8 cellular contexts compared by ENCODE assay signal in the genomic region with DNA sequence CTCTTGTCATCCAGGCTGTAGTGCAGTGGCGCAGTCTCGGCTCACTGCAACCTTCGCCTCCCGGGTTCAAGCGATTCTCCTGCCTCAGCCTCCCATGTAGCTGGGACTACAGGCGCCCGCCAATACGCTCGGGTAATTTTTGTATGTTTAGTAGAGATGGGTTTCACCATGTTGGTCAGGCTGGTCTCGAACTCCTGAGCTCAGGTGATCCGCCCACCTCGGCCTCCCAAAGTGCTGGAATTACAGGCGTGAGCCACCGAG. TPM values are rescaled to one million over a fixed set of nuclear protein-coding genes. Genes with fewer than 3 reads are reported as not detected.
DNase-seq lines count a peak whose midpoint lies in the region; ATAC-seq and TF ChIP-seq lines count a peak whose summit lies in the region.
"Not testable (repeated sequence)": the region's sequence is repeated elsewhere in the genome, so short reads cannot be mapped to it uniquely, and the experiment has no call there.

No MANE protein-coding gene starts in this region.

- not testable (repeated sequence) for H3K27me3 Mint-ChIP-seq in activated naive CD8-positive, alpha-beta T cell treated with anti-CD3 and anti-CD28 coated beads for 36 hours; effector memory CD8-positive, alpha-beta T cell; nephron progenitor cell (ENCODE audit: low read depth, poor library complexity); stimulated activated naive B cell treated with anti-CD40 and anti-IgM and Interleukin-4, amounts not matched to agents 10 μg/mL and 1 μg/mL and 100 μg/mL, for 72 hours

- H3K4me3 ChIP-seq in AG04449 (ENCODE audit: low read depth, low read length) (peak overlapping the region; percentile 64; the same call in 1 of the 2 replicates), HEK293 (ENCODE audit: low read depth, low read length) (peak overlapping the region; percentile 79; the same call in 1 of the 2 replicates), SJSA1 (peak overlapping the region; percentile 62; the same call in 1 of the 2 replicates), iPS-18c (ENCODE audit: insufficient read depth, low read depth, low read length) (peak overlapping the region; percentile 46; the same call in 1 of the 2 replicates)

- not testable (repeated sequence) for H3K9me3 ChIP-seq in HEK293 (ENCODE audit: control insufficient read depth, insufficient read depth, low read depth, low read length); SJSA1 (replicated peaks); iPS-18c (ENCODE audit: control insufficient read depth, insufficient read depth, low read length)

- peak overlapping the region; percentile 89 for H3K4me3 Mint-ChIP-seq in activated naive CD8-positive, alpha-beta T cell treated with anti-CD3 and anti-CD28 coated beads for 36 hours
- peak overlapping the region; percentile 94 to 95 for H3K4me3 Mint-ChIP-seq in effector memory CD8-positive, alpha-beta T cell
- H3K4me3 Mint-ChIP-seq in nephron progenitor cell: peak overlapping the region; percentile 94
- peak overlapping the region; percentile 93 to 96 for H3K4me3 Mint-ChIP-seq in stimulated activated naive B cell treated with anti-CD40 and anti-IgM and Interleukin-4, amounts not matched to agents 10 μg/mL and 1 μg/mL and 100 μg/mL, for 72 hours

- not testable (repeated sequence) for H3K9me3 Mint-ChIP-seq in activated naive CD8-positive, alpha-beta T cell treated with anti-CD3 and anti-CD28 coated beads for 36 hours; effector memory CD8-positive, alpha-beta T cell; stimulated activated naive B cell treated with anti-CD40 and anti-IgM and Interleukin-4, amounts not matched to agents 10 μg/mL and 1 μg/mL and 100 μg/mL, for 72 hours
- H3K9me3 Mint-ChIP-seq in nephron progenitor cell: peaks cover 26% of the 10 kb centered on the region

- not testable (repeated sequence) for H3K36me3 Mint-ChIP-seq in activated naive CD8-positive, alpha-beta T cell treated with anti-CD3 and anti-CD28 coated beads for 36 hours; stimulated activated naive B cell treated with anti-CD40 and anti-IgM and Interleukin-4, amounts not matched to agents 10 μg/mL and 1 μg/mL and 100 μg/mL, for 72 hours
- peaks cover 42% of the 10 kb centered on the region for H3K36me3 Mint-ChIP-seq in effector memory CD8-positive, alpha-beta T cell (ENCODE audit: insufficient read depth)
- H3K36me3 Mint-ChIP-seq in nephron progenitor cell (ENCODE audit: low read depth): peaks cover 22% of the 10 kb centered on the region

- not testable (repeated sequence) for DNase-seq in AG04449 (ENCODE audit: low read depth, low spot score); SJSA1 (ENCODE audit: low read depth in 1 of 2, low spot score in 2 of 2); activated naive CD8-positive, alpha-beta T cell treated with anti-CD3 and anti-CD28 coated beads for 36 hours; effector memory CD8-positive, alpha-beta T cell; nephron progenitor cell; stimulated activated naive B cell treated with anti-CD40 and anti-IgM and Interleukin-4, amounts not matched to agents 10 μg/mL and 1 μg/mL and 100 μg/mL, for 72 hours

- ATAC-seq in effector memory CD8-positive, alpha-beta T cell (replicated peaks); stimulated activated naive B cell treated with anti-CD40 and anti-IgM and Interleukin-4, amounts not matched to agents 10 μg/mL and 1 μg/mL and 100 μg/mL, for 72 hours (replicated peaks): not testable (repeated sequence)

- CTCF ChIA-PET in AG04449 (lab: Yijun Ruan, JAX): interaction anchor here (1.9 kb wide), 1 partner anchor 9 kb away, joined by 4 read pairs; no protein-coding TSS in a partner anchor
- CTCF ChIA-PET in HEK293 (lab: Yijun Ruan, JAX): not testable (repeated sequence)

- POLR2A ChIA-PET in AG04449 (lab: Yijun Ruan, JAX) (interaction anchor here (1.0 kb wide), 1 partner anchor 11 kb away, joined by 10 read pairs; the partner anchor contains the start of gene SPEN), HEK293 (lab: Yijun Ruan, JAX) (interaction anchor here (0.7 to 3.6 kb wide), 5 partner anchors 9 to 104 kb away, joined by 4 to 27 read pairs (median 8); partner anchors contain the start of gene SPEN)

- H3K27me3 ChIP-seq in SJSA1 (replicated peaks): not testable (repeated sequence)

- peaks cover 31% of the 10 kb centered on the region for H3K4me1 Mint-ChIP-seq in activated naive CD8-positive, alpha-beta T cell treated with anti-CD3 and anti-CD28 coated beads for 36 hours
- H3K4me1 Mint-ChIP-seq in effector memory CD8-positive, alpha-beta T cell (ENCODE audit: low read depth in 2 of 2): peaks cover 11 to 18% of the 10 kb centered on the region in 2 donors
- peaks cover 26% of the 10 kb centered on the region for H3K4me1 Mint-ChIP-seq in nephron progenitor cell
- peaks cover 8 to 39% of the 10 kb centered on the region in 2 donors for H3K4me1 Mint-ChIP-seq in stimulated activated naive B cell treated with anti-CD40 and anti-IgM and Interleukin-4, amounts not matched to agents 10 μg/mL and 1 μg/mL and 100 μg/mL, for 72 hours

- H3K4me1 ChIP-seq in HEK293 (ENCODE audit: control insufficient read depth, insufficient read depth, low read length): not testable (repeated sequence)
- H3K4me1 ChIP-seq in SJSA1 (replicated peaks): peaks cover 35% of the 10 kb centered on the region

- not testable (repeated sequence) for H3K36me3 ChIP-seq in HEK293 (ENCODE audit: control insufficient read depth in 2 of 2, insufficient read depth in 1 of 2, low read length in 2 of 2); SJSA1

- TF ChIP-seq CTCF in AG04449 (IDR thresholded peaks at IDR 0.05; ENCODE audit: insufficient read depth, low read length, missing control alignments); HEK293 (tag by site-specific recombination; IDR thresholded peaks at IDR 0.05); nephron progenitor cell (IDR thresholded peaks at IDR 0.05): not testable (repeated sequence)

- peak overlapping the region; percentile 98 for H3K27ac Mint-ChIP-seq in activated naive CD8-positive, alpha-beta T cell treated with anti-CD3 and anti-CD28 coated beads for 36 hours
- peak overlapping the region; percentile 96 to 97 for H3K27ac Mint-ChIP-seq in effector memory CD8-positive, alpha-beta T cell
- not testable (repeated sequence) for H3K27ac Mint-ChIP-seq in nephron progenitor cell
- H3K27ac Mint-ChIP-seq in stimulated activated naive B cell treated with anti-CD40 and anti-IgM and Interleukin-4, amounts not matched to agents 10 μg/mL and 1 μg/mL and 100 μg/mL, for 72 hours: peak overlapping the region; percentile 99

- peak overlapping the region; percentile 98; the same call in 1 of the 2 replicates for H3K27ac ChIP-seq in HEK293 (ENCODE audit: extremely low read depth, low read depth, low read length)
- H3K27ac ChIP-seq in SJSA1: not testable (repeated sequence)

TF ChIP-seq in HEK293, 187 proteins besides CTCF, POLR2A, EP300 and RAD21:
- peak; percentile 10; the same call in 1 of the 2 replicates for TF ChIP-seq EGR2 (tag by site-specific recombination; IDR thresholded peaks at IDR 0.05; ENCODE audit: low read depth)
- peak; percentile 17; the same call in 1 of the 2 replicates for TF ChIP-seq ZFHX2 (tag by site-specific recombination; conservative IDR thresholded peaks at IDR 0.05)

RNA-seq across cellular contexts. Expression of gene SPEN, which starts 11.1 kb away (rescaled TPM):
- total RNA-seq in SJSA1 (2014; rRNA removed; shearing (Covaris generic)): 5.0 and 17.5 TPM in 2 replicates
- 10 to 100 TPM; 49.3 to 51.9 TPM for total RNA-seq in activated naive CD8-positive, alpha-beta T cell treated with anti-CD3 and anti-CD28 coated beads for 36 hours

RNA-seq across cellular contexts. Expression of gene UQCRHL, which starts 29.0 kb away (rescaled TPM):
- 2.1 and 4.6 TPM in 2 replicates for total RNA-seq in SJSA1 (2014; rRNA removed; shearing (Covaris generic))
- total RNA-seq in activated naive CD8-positive, alpha-beta T cell treated with anti-CD3 and anti-CD28 coated beads for 36 hours: 1 to 10 TPM; 1.9 to 2.0 TPM
